In genomic region chr19:12840091-12841079, GRCh38 we compare ENCODE assay signal across 9 cellular contexts. TPM values are rescaled to one million over a fixed set of nuclear protein-coding genes. Genes with fewer than 3 reads are reported as not detected.
A peak's percentile ranks its signal among the peaks of the same experiment; 100 is the strongest.
DNase-seq lines count a peak whose midpoint lies in the region; ATAC-seq and TF ChIP-seq lines count a peak whose summit lies in the region.
"Had no signal": no experiment of that assay in that cellular context is flagged by ENCODE, and none has a peak within 500 bp of the region (broad histone marks: within the 10 kb centered on the region; RNA-seq: fewer than 3 reads in every experiment).

No MANE protein-coding gene starts in this region.

- no peaks in the 10 kb centered on the region for H3K27me3 ChIP-seq in HCT116 (ENCODE audit: insufficient read depth, low read length)
- peaks cover 43% of the 10 kb centered on the region for H3K27me3 ChIP-seq in colonic mucosa
- no peaks in the 10 kb centered on the region for H3K27me3 ChIP-seq in lung (ENCODE audit: control insufficient read depth, insufficient read depth)

- H3K9me3 ChIP-seq in HCT116 (ENCODE audit: control insufficient read depth in 1 of 2, insufficient read depth in 1 of 2, low read depth in 1 of 2, low read length in 2 of 2) (no peaks in the 10 kb centered on the region), SK-N-MC (ENCODE audit: low read depth, low read length) (no peaks in the 10 kb centered on the region), colonic mucosa (no peaks in the 10 kb centered on the region), lung (ENCODE audit: control insufficient read depth in 2 of 2, insufficient read depth in 1 of 2, low read length in 1 of 2) (peaks cover 0 to 5% of the 10 kb centered on the region in 2 donors)

- peak overlapping the region; percentile 46 for H3K27ac ChIP-seq in HCT116 (ENCODE audit: low read depth, low read length)
- H3K27ac ChIP-seq in SK-N-MC = no peak overlapping the region
- H3K27ac ChIP-seq in colonic mucosa = no peak overlapping the region
- H3K27ac ChIP-seq in lung (ENCODE audit: low read depth in 1 of 2, low read length in 1 of 2) = no peak overlapping the region

- ATAC-seq in HCT116 (peak; percentile 76), lung (ENCODE audit: insufficient read depth, low FRiP score) (peak; percentile 63), HG02571 (IDR thresholded peaks at IDR 0.05; ENCODE audit: unreplicated experiment) (no peak), GM19463 (IDR thresholded peaks at IDR 0.05; ENCODE audit: unreplicated experiment) (no peak)

- no peak for TF ChIP-seq POLR2A in HCT116 (IDR thresholded peaks at IDR 0.05; ENCODE audit: borderline replicate concordance, extremely low read depth, insufficient read depth, insufficient read length)

- RAD21 ChIA-PET in HCT116 (lab: Charles Lee; ENCODE audit: low non-redundant PET in 1 of 2, low total read pairs in 2 of 2, uncharacterized antibody in 2 of 2, unreplicated experiment in 2 of 2) = no interaction called here

- peaks cover 36% of the 10 kb centered on the region; the same call in 1 of the 2 replicates for H3K79me2 ChIP-seq in HCT116 (ENCODE audit: insufficient read depth, low read length)

- no peak overlapping the region for H3K4me3 ChIP-seq in HCT116 (replicated peaks in 1 of 2; ENCODE audit: low read depth in 1 of 2, low read length in 2 of 2)
- peak overlapping the region; percentile 44; the same call in 1 of the 2 replicates for H3K4me3 ChIP-seq in SK-N-MC
- peak overlapping the region; percentile 13 for H3K4me3 ChIP-seq in colonic mucosa
- no peak overlapping the region for H3K4me3 ChIP-seq in lung

- no peak overlapping the region for H2AFZ ChIP-seq in HCT116 (ENCODE audit: low read depth, low read length, poor library complexity, severe bottlenecking)

- no peak for TF ChIP-seq RAD21 in HCT116 (IDR thresholded peaks at IDR 0.05; ENCODE audit: low read depth)

- intact Hi-C loops in HCT116 (cut with micrococcal nuclease) (no loop called here), colonic mucosa (cut with DNase I) (no loop called here)

- DNase-seq in CD1c-positive myeloid dendritic cell (ENCODE audit: extremely low spot score) = peak; percentile 47
- DNase-seq in HCT116 (ENCODE audit: low read depth, low spot score) = peak; percentile 93
- DNase-seq in SK-N-MC (ENCODE audit: low read depth, low spot score) = peak; percentile 60
- DNase-seq in colonic mucosa = peak; percentile 91
- DNase-seq in lung (ENCODE audit: low spot score) = peak; percentile 78
- peak; percentile 69 for DNase-seq in ureter (ENCODE audit: low spot score)

- no TSS peak for BruUV-seq in HCT116 (replicated peaks; lab: Mats Ljungman, UMichigan)

- H4K20me1 ChIP-seq in HCT116 (ENCODE audit: insufficient read depth) = no peaks in the 10 kb centered on the region

- POLR2A ChIA-PET in HCT116 (lab: Charles Lee) = no interaction called here

- H3K9ac ChIP-seq in HCT116 (ENCODE audit: low read length) = peak overlapping the region; percentile 24
- H3K9ac ChIP-seq in SK-N-MC (ENCODE audit: insufficient read length) = no peak overlapping the region
- no peak overlapping the region for H3K9ac ChIP-seq in colonic mucosa (ENCODE audit: low read depth in 2 of 2, low read length in 2 of 2)

- no peaks in the 10 kb centered on the region for H3K9me2 ChIP-seq in HCT116 (ENCODE audit: insufficient read depth)

- H3K4me1 ChIP-seq in HCT116 (ENCODE audit: control insufficient read depth in 1 of 2, insufficient read depth in 2 of 2, low read length in 2 of 2) = peaks cover 31 to 59% of the 10 kb centered on the region in 2 experiments
- H3K4me1 ChIP-seq in colonic mucosa = no peaks in the 10 kb centered on the region
- H3K4me1 ChIP-seq in lung (ENCODE audit: control insufficient read depth in 2 of 2, insufficient read depth in 2 of 2, low read length in 2 of 2) = peaks cover 0 to 9% of the 10 kb centered on the region in 2 donors

- peak overlapping the region; percentile 52 for H3K4me2 ChIP-seq in HCT116 (ENCODE audit: low read length)

- TF ChIP-seq CTCF in HCT116 (IDR thresholded peaks at IDR 0.05 in 2 of 3, conservative IDR thresholded peaks at IDR 0.05 in 1 of 3; ENCODE audit: borderline replicate concordance in 1 of 3, insufficient read depth in 1 of 3, low read depth in 2 of 3, low read length in 2 of 3) (no peak), colonic mucosa (IDR thresholded peaks at IDR 0.05) (no peak), lung (IDR thresholded peaks at IDR 0.05; ENCODE audit: control extremely low read depth, extremely low read depth) (no peak)

- WGBS in lung, 2 donors = 23 to 28% methylated on average over 43 of the region's 43 CpGs

- H3K36me3 ChIP-seq in HCT116 (ENCODE audit: control insufficient read depth in 1 of 2, insufficient read depth in 2 of 2, low read length in 2 of 2) (peaks cover 5 to 6% of the 10 kb centered on the region in 2 experiments; a peak in 1 of 4 replicates), SK-N-MC (ENCODE audit: insufficient read depth, low read length) (peaks cover 4% of the 10 kb centered on the region; the same call in 1 of the 2 replicates), colonic mucosa (no peaks in the 10 kb centered on the region), lung (ENCODE audit: control insufficient read depth in 2 of 2, insufficient read depth in 2 of 2, low read length in 2 of 2) (no peaks in the 10 kb centered on the region)

- CTCF ChIA-PET in HCT116 (lab: Charles Lee) = no interaction called here

TF ChIP-seq in HCT116, 20 proteins besides CTCF, POLR2A, EP300 and RAD21:
- TF ChIP-seq ZBTB33 (IDR thresholded peaks at IDR 0.05; ENCODE audit: extremely low read depth, insufficient replicate concordance, low read length) (no peak), SP1 (IDR thresholded peaks at IDR 0.05; ENCODE audit: low read depth) (peak; percentile 60), TCF7L2 (IDR thresholded peaks at IDR 0.05; ENCODE audit: borderline replicate concordance, extremely low read depth, insufficient read depth, insufficient read length) (no peak)
TF ChIP-seq in HCT116: peak in this region for 1.

RNA-seq across cellular contexts. Expression of gene MAST1, which starts 2.1 kb away (rescaled TPM):
- 28.9 TPM for total RNA-seq in HCT116 (2021; ENCODE audit: unreplicated experiment)
- 30.8 and 32.0 TPM in 2 replicates for polyA plus RNA-seq in HCT116 (2012)
- total RNA-seq in colonic mucosa = 1 to 10 TPM in 1 of 2 donors, under 1 TPM in 1; 0.42 to 1.4 TPM
- total RNA-seq in lung = under 1 TPM; 0.55 to 0.88 TPM
- polyA plus RNA-seq in lung = under 1 TPM; 0.08 to 0.26 TPM
- total RNA-seq in ureter = 0.36 TPM

RNA-seq across cellular contexts. Expression of gene RTBDN, which starts 6.0 kb away (rescaled TPM):
- total RNA-seq in HCT116 (2021; ENCODE audit: unreplicated experiment) (25.1 TPM), colonic mucosa (under 1 TPM in 1 of 2 donors, not detected in 1; 0.35 TPM), lung (not detected), ureter (not detected)
- 21.9 and 23.4 TPM in 2 replicates for polyA plus RNA-seq in HCT116 (2012)
- polyA plus RNA-seq in lung = not detected
- polyA plus RNA-seq: IgD-negative memory B cell had no signal

RNA-seq across cellular contexts. Expression of gene RNASEH2A, which starts 34.0 kb away (rescaled TPM):
- 54.5 TPM for total RNA-seq in HCT116 (2021; ENCODE audit: unreplicated experiment)
- 71.2 and 79.4 TPM in 2 replicates for polyA plus RNA-seq in HCT116 (2012)
- total RNA-seq in colonic mucosa = 10 to 100 TPM in 1 of 2 donors, 1 to 10 TPM in 1; 8.8 to 44.8 TPM
- 10 to 100 TPM in 1 of 2 donors, 1 to 10 TPM in 1; 7.5 to 16.1 TPM for total RNA-seq in lung
- polyA plus RNA-seq in lung = 10 to 100 TPM in 1 of 2 donors, 1 to 10 TPM in 1; 7.3 to 11.1 TPM
- 8.8 TPM for total RNA-seq in ureter

RNA-seq across cellular contexts. Expression of gene THSD8, which starts 38.5 kb away (rescaled TPM):
- 33.3 TPM for total RNA-seq in HCT116 (2021; ENCODE audit: unreplicated experiment)
- 22.1 and 29.4 TPM in 2 replicates for polyA plus RNA-seq in HCT116 (2012)
- total RNA-seq in colonic mucosa = 10 to 100 TPM in 1 of 2 donors, 1 to 10 TPM in 1; 6.5 to 18.5 TPM
- 1 to 10 TPM; 1.8 to 2.2 TPM for total RNA-seq in lung
- polyA plus RNA-seq in lung = 1 to 10 TPM in 1 of 2 donors, under 1 TPM in 1; 0.10 to 6.2 TPM
- 4.4 TPM for total RNA-seq in ureter

RNA-seq across cellular contexts. Expression of gene PRDX2, which starts 38.8 kb away (rescaled TPM):
- 387 TPM for total RNA-seq in HCT116 (2021; ENCODE audit: unreplicated experiment)
- 529 and 594 TPM in 2 replicates for polyA plus RNA-seq in HCT116 (2012)
- 100 to 1,000 TPM; 347 to 417 TPM for total RNA-seq in colonic mucosa
- 100 to 1,000 TPM; 166 to 196 TPM for total RNA-seq in lung
- polyA plus RNA-seq in lung = 100 to 1,000 TPM; 132 to 181 TPM
- 196 TPM for total RNA-seq in ureter

Comparison
In these comparisons a context has a peak if more than half of its experiments do, and no peak if none do; other contexts are left out.
1. ATAC-seq: peak in HCT116 (single experiment) and lung (single experiment); none in HG02571 (single experiment) and GM19463 (single experiment).
2. H3K4me3 ChIP-seq: peak in SK-N-MC (single experiment) and colonic mucosa (single experiment); none in HCT116 (0 of 2) and lung (single experiment).
3. RNA of gene MAST1, which starts 2.1 kb away (total RNA-seq): 28.9 TPM in HCT116 (single experiment); 0.42 to 1.4 TPM in colonic mucosa, 0.55 to 0.88 TPM in lung and 0.36 TPM in ureter (single experiment); every median in the first group is over 10 times any median in the second.
4. RNA of gene RTBDN, which starts 6.0 kb away (total RNA-seq): 25.1 TPM in HCT116 (single experiment); 0.35 TPM in colonic mucosa, not detected in lung and not detected in ureter (single experiment); every median in the first group is over 10 times any median in the second.
5. Peak in every context shown above with its lines, with median percentiles within 50 percentile points of each other: DNase-seq.